ENCODE assay signal across 21 cellular contexts in genomic region chr3:189687475-189687874, GRCh38. TPM values are rescaled to one million over a fixed set of nuclear protein-coding genes. Genes with fewer than 3 reads are reported as not detected.
"Had no signal": no experiment of that assay in that cellular context is flagged by ENCODE, and none has a peak within 500 bp of the region (broad histone marks: within the 10 kb centered on the region; RNA-seq: fewer than 3 reads in every experiment).

No MANE protein-coding gene starts in this region.

- H3K27ac Mint-ChIP-seq: activated B cell treated with CpG ODN at 0.5 μM for 24 hours; activated CD4-positive, alpha-beta T cell treated with anti-CD3 and anti-CD28 coated beads, Interleukin-2, amount 10 ng/mL, durations not matched to agents 24 days and 14 days; activated naive CD4-positive, alpha-beta T cell treated with anti-CD3 and anti-CD28 coated beads, Interleukin-2, amount 50 U/mL, for 24 hours; nephron progenitor cell; stimulated activated memory B cell treated with anti-CD40 and anti-IgM and Interleukin-4, amounts not matched to agents 10 μg/mL and 1 μg/mL and 100 μg/mL, for 72 hours; type B pancreatic cell had no signal

- H3K4me3 Mint-ChIP-seq: activated B cell treated with CpG ODN at 0.5 μM for 24 hours; activated CD4-positive, alpha-beta T cell treated with anti-CD3 and anti-CD28 coated beads, Interleukin-2, amount 10 ng/mL, durations not matched to agents 24 days and 14 days; activated naive CD4-positive, alpha-beta T cell treated with anti-CD3 and anti-CD28 coated beads, Interleukin-2, amount 50 U/mL, for 24 hours; central memory CD8-positive, alpha-beta T cell; nephron progenitor cell; stimulated activated memory B cell treated with anti-CD40 and anti-IgM and Interleukin-4, amounts not matched to agents 10 μg/mL and 1 μg/mL and 100 μg/mL, for 72 hours; type B pancreatic cell had no signal

- H3K9me3 ChIP-seq: ascending aorta, colonic mucosa, left ventricle myocardium inferior, spleen, testis had no signal

- H3K27me3 ChIP-seq: ascending aorta, colonic mucosa, spleen, testis had no signal

- H3K9me3 Mint-ChIP-seq: activated B cell treated with CpG ODN at 0.5 μM for 24 hours; activated CD4-positive, alpha-beta T cell treated with anti-CD3 and anti-CD28 coated beads, Interleukin-2, amount 10 ng/mL, durations not matched to agents 24 days and 14 days; central memory CD8-positive, alpha-beta T cell; nephron progenitor cell; stimulated activated memory B cell treated with anti-CD40 and anti-IgM and Interleukin-4, amounts not matched to agents 10 μg/mL and 1 μg/mL and 100 μg/mL, for 72 hours had no signal

- H3K27me3 Mint-ChIP-seq: activated B cell treated with CpG ODN at 0.5 μM for 24 hours; activated CD4-positive, alpha-beta T cell treated with anti-CD3 and anti-CD28 coated beads, Interleukin-2, amount 10 ng/mL, durations not matched to agents 24 days and 14 days; activated naive CD4-positive, alpha-beta T cell treated with anti-CD3 and anti-CD28 coated beads, Interleukin-2, amount 50 U/mL, for 24 hours; stimulated activated memory B cell treated with anti-CD40 and anti-IgM and Interleukin-4, amounts not matched to agents 10 μg/mL and 1 μg/mL and 100 μg/mL, for 72 hours; type B pancreatic cell had no signal

- H3K4me3 ChIP-seq: ascending aorta, colonic mucosa, left ventricle myocardium inferior, spleen, testis had no signal

- H3K36me3 ChIP-seq: ascending aorta, colonic mucosa, left ventricle myocardium inferior, spleen had no signal

- DNase-seq: activated B cell treated with CpG ODN at 0.5 μM for 24 hours; activated CD4-positive, alpha-beta T cell treated with anti-CD3 and anti-CD28 coated beads, Interleukin-2, amount 10 ng/mL, durations not matched to agents 24 days and 14 days; activated CD8-positive, alpha-beta memory T cell treated with anti-CD3 and anti-CD28 coated beads for 24 hours; activated CD8-positive, alpha-beta memory T cell treated with anti-CD3 and anti-CD28 coated beads, Interleukin-2, amount 50 U/mL, for 48 hours; activated gamma-delta T cell; colonic mucosa; head of caudate nucleus; left ventricle myocardium inferior; mammary epithelial cell; nephron progenitor cell; occipital lobe; posterior cingulate gyrus; retina; spleen; stimulated activated CD4-positive, alpha-beta T cell treated with anti-CD3 and anti-CD28 coated beads, Interleukin-4, amount 100 ng/mL, for 4 hours; testis had no signal

- H3K4me1 ChIP-seq: ascending aorta, colonic mucosa, left ventricle myocardium inferior, spleen, testis had no signal

- H3K36me3 Mint-ChIP-seq: activated naive CD4-positive, alpha-beta T cell treated with anti-CD3 and anti-CD28 coated beads, Interleukin-2, amount 50 U/mL, for 24 hours; stimulated activated memory B cell treated with anti-CD40 and anti-IgM and Interleukin-4, amounts not matched to agents 10 μg/mL and 1 μg/mL and 100 μg/mL, for 72 hours; type B pancreatic cell had no signal

- H3K27ac ChIP-seq: ascending aorta, colonic mucosa, left ventricle myocardium inferior, spleen, testis had no signal

- H3K4me1 Mint-ChIP-seq: activated B cell treated with CpG ODN at 0.5 μM for 24 hours; central memory CD8-positive, alpha-beta T cell; stimulated activated memory B cell treated with anti-CD40 and anti-IgM and Interleukin-4, amounts not matched to agents 10 μg/mL and 1 μg/mL and 100 μg/mL, for 72 hours had no signal

- ATAC-seq: stimulated activated memory B cell treated with anti-CD40 and anti-IgM and Interleukin-4, amounts not matched to agents 10 μg/mL and 1 μg/mL and 100 μg/mL, for 72 hours had no signal

RNA-seq across cellular contexts. Expression of gene TP63, which starts 56.3 kb away (rescaled TPM):
- total RNA-seq: ascending aorta, colonic mucosa had no signal
